Comparison of ENCODE assay signal across 19 cellular contexts in genomic region chr18:64981915-64982314, GRCh38.
"Had no signal": no experiment of that assay in that cellular context is flagged by ENCODE, and none has a peak within 500 bp of the region (broad histone marks: within the 10 kb centered on the region; RNA-seq: fewer than 3 reads in every experiment).

No MANE protein-coding gene starts in this region.

- H3K36me3 ChIP-seq: colonic mucosa, esophagus squamous epithelium, gastroesophageal sphincter, lower lobe of right lung, pancreas, spleen, uterus had no signal

- H3K4me3 ChIP-seq: colonic mucosa, esophagus squamous epithelium, gastroesophageal sphincter, lower lobe of right lung, pancreas, spleen, uterus had no signal

- H3K9me3 ChIP-seq: colonic mucosa, esophagus squamous epithelium, gastroesophageal sphincter, lower lobe of right lung, pancreas, uterus had no signal

- H3K27me3 ChIP-seq: colonic mucosa, esophagus squamous epithelium, pancreas, spleen, uterus had no signal

- H3K4me1 ChIP-seq: colonic mucosa, esophagus squamous epithelium, gastroesophageal sphincter, lower lobe of right lung, spleen, uterus had no signal

- DNase-seq: colonic mucosa; dermis blood vessel endothelial cell; esophagus squamous epithelium; foreskin fibroblast; glutamatergic neuron; kidney; lower lobe of right lung; occipital lobe; pancreas; spleen; stimulated activated CD4-positive, alpha-beta T cell treated with anti-CD3 and anti-CD28 coated beads, Interleukin-15, amount 100 ng/mL, for 24 hours; stimulated activated CD4-positive, alpha-beta T cell treated with anti-CD3 and anti-CD28 coated beads, Interleukin-1b, Interleukin-23, amount 100 ng/mL, for 48 hours; stimulated activated CD4-positive, alpha-beta T cell treated with anti-CD3 and anti-CD28 coated beads, Interleukin-4, amount 100 ng/mL, for 24 hours; stimulated activated naive CD8-positive, alpha-beta T cell treated with anti-CD3 and anti-CD28 coated beads, Interleukin-15, amount 100 ng/mL, for 72 hours; uterus had no signal

- ATAC-seq: gastroesophageal sphincter; natural killer cell treated with Interleukin-12 subunit alpha and Interleukin-12 subunit beta and Interleukin-15 and Interleukin-18, amount 100 ng/mL, for 72 hours; sciatic nerve; stimulated activated memory B cell treated with anti-CD40 and anti-IgM and Interleukin-4, amounts not matched to agents 10 μg/mL and 1 μg/mL and 100 μg/mL, for 72 hours; stimulated activated naive CD8-positive, alpha-beta T cell treated with anti-CD3 and anti-CD28 coated beads, Interleukin-15, amount 100 ng/mL, for 72 hours had no signal

- H3K27ac ChIP-seq: colonic mucosa, esophagus squamous epithelium, gastroesophageal sphincter, lower lobe of right lung, pancreas, spleen, uterus had no signal
